ENCODE assay signal across 1 cellular context in genomic region chr14:102873546-102874061, GRCh38.
A peak's percentile ranks its signal among the peaks of the same experiment; 100 is the strongest.
TF ChIP-seq lines count a peak whose summit lies in the region.

No MANE protein-coding gene starts in this region.

TF ChIP-seq in HepG2, 621 proteins besides CTCF, POLR2A, EP300 and RAD21 (continued from another document):
- TF ChIP-seq ZNF274 (CRISPR knock-in tag; IDR thresholded peaks at IDR 0.05) = no peak
- no peak for TF ChIP-seq ZNF776 (CRISPR knock-in tag; IDR thresholded peaks at IDR 0.05)
- TF ChIP-seq ZNF143 (CRISPR knock-in tag; IDR thresholded peaks at IDR 0.05) = no peak
- TF ChIP-seq ATF7 (IDR thresholded peaks at IDR 0.05) = no peak
- no peak for TF ChIP-seq ATF7 (CRISPR knock-in tag; IDR thresholded peaks at IDR 0.05)
- no peak for TF ChIP-seq ZNF703 (CRISPR knock-in tag; IDR thresholded peaks at IDR 0.05; ENCODE audit: borderline replicate concordance)
- TF ChIP-seq PHF5A (CRISPR knock-in tag; IDR thresholded peaks at IDR 0.05; ENCODE audit: low read depth, unreplicated experiment) = peak; percentile 72
- TF ChIP-seq MBNL3 (CRISPR knock-in tag; conservative IDR thresholded peaks at IDR 0.05) = no peak
- no peak for TF ChIP-seq HNRNPH1 (optimal IDR thresholded peaks at IDR 0.05; ENCODE audit: low read depth, low read length)
- 0 out of 2 replicates have a peak, but pooled peaks have one; percentile 16 for TF ChIP-seq BRD4 (CRISPR knock-in tag; IDR thresholded peaks at IDR 0.05)
- no peak for TF ChIP-seq ZNF496 (CRISPR knock-in tag; IDR thresholded peaks at IDR 0.05; ENCODE audit: insufficient replicate concordance)
- peak; percentile 66; the same call in 1 of the 2 replicates for TF ChIP-seq MYC (CRISPR knock-in tag; IDR thresholded peaks at IDR 0.05; ENCODE audit: borderline replicate concordance)
- TF ChIP-seq ZNF639 (CRISPR knock-in tag; conservative IDR thresholded peaks at IDR 0.05) = no peak
- TF ChIP-seq SAFB2 (CRISPR knock-in tag; IDR thresholded peaks at IDR 0.05; ENCODE audit: borderline replicate concordance, low read depth) = no peak
- TF ChIP-seq KIAA2018 (CRISPR knock-in tag; IDR thresholded peaks at IDR 0.05; ENCODE audit: borderline replicate concordance) = no peak
- 0 out of 2 replicates have a peak, but pooled peaks have one; percentile 33 for TF ChIP-seq REL (CRISPR knock-in tag; conservative IDR thresholded peaks at IDR 0.05)
- 0 out of 2 replicates have a peak, but pooled peaks have one; percentile 29 for TF ChIP-seq KDM2A (CRISPR knock-in tag; IDR thresholded peaks at IDR 0.05; ENCODE audit: borderline replicate concordance, low read depth)
- TF ChIP-seq ZNF589 (CRISPR knock-in tag; conservative IDR thresholded peaks at IDR 0.05) = no peak
- TF ChIP-seq ZNF704 (CRISPR knock-in tag; IDR thresholded peaks at IDR 0.05; ENCODE audit: borderline replicate concordance) = 0 out of 2 replicates have a peak, but pooled peaks have one; percentile 29
- TF ChIP-seq NCOA1 (CRISPR knock-in tag; IDR thresholded peaks at IDR 0.05) = no peak
- TF ChIP-seq TBP (CRISPR knock-in tag; IDR thresholded peaks at IDR 0.05) = no peak
- peak; percentile 97 for TF ChIP-seq FOXP4 (CRISPR knock-in tag; IDR thresholded peaks at IDR 0.05)
- TF ChIP-seq NFIB (CRISPR knock-in tag; IDR thresholded peaks at IDR 0.05; ENCODE audit: borderline replicate concordance) = no peak
- TF ChIP-seq ZNF839 (CRISPR knock-in tag; IDR thresholded peaks at IDR 0.05; ENCODE audit: borderline replicate concordance) = no peak
- TF ChIP-seq ZNF317 (CRISPR knock-in tag; IDR thresholded peaks at IDR 0.05) = no peak
- no peak for TF ChIP-seq TCF7L2 (IDR thresholded peaks at IDR 0.05; ENCODE audit: low read depth, low read length)
- no peak for TF ChIP-seq SP4 (CRISPR knock-in tag; IDR thresholded peaks at IDR 0.05)
- TF ChIP-seq LBX2 (CRISPR knock-in tag; IDR thresholded peaks at IDR 0.05; ENCODE audit: borderline replicate concordance) = no peak
- no peak for TF ChIP-seq DZIP1 (CRISPR knock-in tag; IDR thresholded peaks at IDR 0.05)
- no peak for TF ChIP-seq ZNF777 (CRISPR knock-in tag; IDR thresholded peaks at IDR 0.05)
- peak; percentile 90 for TF ChIP-seq SIX1 (CRISPR knock-in tag; IDR thresholded peaks at IDR 0.05; ENCODE audit: borderline replicate concordance)
- TF ChIP-seq XBP1 (CRISPR knock-in tag; IDR thresholded peaks at IDR 0.05) = 0 out of 2 replicates have a peak, but pooled peaks have one; percentile 40
- no peak for TF ChIP-seq NR3C1 (CRISPR knock-in tag; IDR thresholded peaks at IDR 0.05)
- TF ChIP-seq HNRNPLL (IDR thresholded peaks at IDR 0.05; ENCODE audit: low read depth, low read length, poor library complexity, severe bottlenecking) = no peak
- TF ChIP-seq ZNF232 (CRISPR knock-in tag; IDR thresholded peaks at IDR 0.05; ENCODE audit: borderline replicate concordance) = peak; percentile 80
- no peak for TF ChIP-seq REXO4 (CRISPR knock-in tag; IDR thresholded peaks at IDR 0.05; ENCODE audit: borderline replicate concordance)
- no peak for TF ChIP-seq CHD4 (IDR thresholded peaks at IDR 0.05; ENCODE audit: borderline replicate concordance, low read length)
- no peak for TF ChIP-seq HINFP (CRISPR knock-in tag; IDR thresholded peaks at IDR 0.05; ENCODE audit: low read depth)
- no peak for TF ChIP-seq MTA3 (CRISPR knock-in tag; IDR thresholded peaks at IDR 0.05)
- 0 out of 2 replicates have a peak, but pooled peaks have one; percentile 67 for TF ChIP-seq ZNF747 (CRISPR knock-in tag; IDR thresholded peaks at IDR 0.05; ENCODE audit: borderline replicate concordance)
- TF ChIP-seq CENPBD1 (CRISPR knock-in tag; IDR thresholded peaks at IDR 0.05; ENCODE audit: borderline replicate concordance, low read depth) = no peak
- TF ChIP-seq HDAC1 (CRISPR knock-in tag; IDR thresholded peaks at IDR 0.05) = peak; percentile 59
- TF ChIP-seq SMYD3 (CRISPR knock-in tag; IDR thresholded peaks at IDR 0.05) = no peak
- TF ChIP-seq ZNF598 (CRISPR knock-in tag; IDR thresholded peaks at IDR 0.05; ENCODE audit: borderline replicate concordance) = no peak
